Comparison of ENCODE assay signal across 13 cellular contexts in genomic region chr14:77746064-77746463, GRCh38. TPM values are rescaled to one million over a fixed set of nuclear protein-coding genes. Genes with fewer than 3 reads are reported as not detected.
A peak's percentile ranks its signal among the peaks of the same experiment; 100 is the strongest.
DNase-seq lines count a peak whose midpoint lies in the region; ATAC-seq and TF ChIP-seq lines count a peak whose summit lies in the region.
"Had no signal": no experiment of that assay in that cellular context is flagged by ENCODE, and none has a peak within 500 bp of the region (broad histone marks: within the 10 kb centered on the region; RNA-seq: fewer than 3 reads in every experiment).

No MANE protein-coding gene starts in this region.

- H3K27me3 ChIP-seq in colonic mucosa (no peaks in the 10 kb centered on the region), gastrocnemius medialis (no peaks in the 10 kb centered on the region)
- H3K27me3 ChIP-seq: BLaER1 treated with 17β-estradiol and CSF1 and Interleukin-3, amounts not matched to agents 10 nM and 100 nM had no signal

- H3K36me3 ChIP-seq in colonic mucosa (peaks cover 11% of the 10 kb centered on the region), gastrocnemius medialis (peaks cover 0 to 45% of the 10 kb centered on the region in 2 donors)

- intact Hi-C loops in colonic mucosa (cut with DNase I) (no loop called here), gastrocnemius medialis (cut with DNase I; ENCODE audit: low total_unique reads) (no loop called here)

- H3K4me3 Mint-ChIP-seq in activated T-helper 17 cell treated with anti-CD3 and anti-CD28 coated beads, Interleukin-2, amount 50 U/mL, for 72 hours: no peak overlapping the region
- H3K4me3 Mint-ChIP-seq in stimulated activated effector memory CD8-positive, alpha-beta T cell treated with anti-CD3 and anti-CD28 coated beads, Interleukin-12 subunit alpha, Interleukin-12 subunit beta, amount 100 ng/mL, for 72 hours: no peak overlapping the region

- ATAC-seq in activated T-helper 17 cell treated with anti-CD3 and anti-CD28 coated beads, Interleukin-2, amount 50 U/mL, for 72 hours (replicated peaks): no peak
- no peak for ATAC-seq in stimulated activated effector memory CD8-positive, alpha-beta T cell treated with anti-CD3 and anti-CD28 coated beads, Interleukin-12 subunit alpha, Interleukin-12 subunit beta, amount 100 ng/mL, for 72 hours
- ATAC-seq in omental fat pad (ENCODE audit: low FRiP score): no peak
- ATAC-seq in gastrocnemius medialis: no peak

- H3K4me3 ChIP-seq in LNCaP clone FGC (ENCODE audit: low read depth, low read length) (no peak overlapping the region), colonic mucosa (no peak overlapping the region), gastrocnemius medialis (no peak overlapping the region)
- H3K4me3 ChIP-seq: BLaER1 treated with 17β-estradiol and CSF1 and Interleukin-3, amounts not matched to agents 10 nM and 100 nM; HAP-1 had no signal

- TF ChIP-seq CTCF in LNCaP clone FGC (IDR thresholded peaks at IDR 0.05; ENCODE audit: control insufficient read depth, extremely low read depth, insufficient read depth) (no peak), omental fat pad (IDR thresholded peaks at IDR 0.05) (no peak), colonic mucosa (IDR thresholded peaks at IDR 0.05) (no peak), gastrocnemius medialis (IDR thresholded peaks at IDR 0.05 in 4 of 5, conservative IDR thresholded peaks at IDR 0.05 in 1 of 5) (no peak)

- H3K9me3 ChIP-seq in colonic mucosa (no peaks in the 10 kb centered on the region), gastrocnemius medialis (no peaks in the 10 kb centered on the region)
- H3K9me3 ChIP-seq: HAP-1 had no signal

- in situ Hi-C loops in gastrocnemius medialis (cut with MboI; ENCODE audit: low sequenced_read_pairs in 4 of 4): no loop called here

- peak overlapping the region; percentile 16 for H3K27ac Mint-ChIP-seq in activated T-helper 17 cell treated with anti-CD3 and anti-CD28 coated beads, Interleukin-2, amount 50 U/mL, for 72 hours
- peak overlapping the region; percentile 27 for H3K27ac Mint-ChIP-seq in stimulated activated effector memory CD8-positive, alpha-beta T cell treated with anti-CD3 and anti-CD28 coated beads, Interleukin-12 subunit alpha, Interleukin-12 subunit beta, amount 100 ng/mL, for 72 hours

- H3K27ac ChIP-seq in colonic mucosa (no peak overlapping the region), gastrocnemius medialis (no peak overlapping the region)
- H3K27ac ChIP-seq: BLaER1 treated with 17β-estradiol and CSF1 and Interleukin-3, amounts not matched to agents 10 nM and 100 nM had no signal

- H3K9me3 Mint-ChIP-seq in activated T-helper 17 cell treated with anti-CD3 and anti-CD28 coated beads, Interleukin-2, amount 50 U/mL, for 72 hours: no peaks in the 10 kb centered on the region
- H3K9me3 Mint-ChIP-seq in stimulated activated effector memory CD8-positive, alpha-beta T cell treated with anti-CD3 and anti-CD28 coated beads, Interleukin-12 subunit alpha, Interleukin-12 subunit beta, amount 100 ng/mL, for 72 hours: no peaks in the 10 kb centered on the region

- H3K27me3 Mint-ChIP-seq in activated T-helper 17 cell treated with anti-CD3 and anti-CD28 coated beads, Interleukin-2, amount 50 U/mL, for 72 hours: no peaks in the 10 kb centered on the region

- DNase-seq in NCI-H1417 (lab: John Stamatoyannopoulos, UW) (peak in 2 of 3 experiments; percentile 23 to 55), NCI-H1417 treated with DMSO at 0.1 percent for 48 hours (lab: John Stamatoyannopoulos, UW) (no peak), LNCaP clone FGC (ENCODE audit: low read depth) (peak; percentile 63), omental fat pad (ENCODE audit: low spot score) (no peak), colonic mucosa (no peak), gastrocnemius medialis (no peak)
- DNase-seq in stimulated activated effector memory CD8-positive, alpha-beta T cell treated with anti-CD3 and anti-CD28 coated beads, Interleukin-12 subunit alpha, Interleukin-12 subunit beta, amount 100 ng/mL, for 72 hours (ENCODE audit: low spot score in 2 of 2): no peak
- DNase-seq: DMS 273 treated with DMSO at 0.1 percent for 48 hours, IMR-90, NCI-H1105 treated with DMSO at 0.1 percent for 48 hours had no signal

- peaks cover 98% of the 10 kb centered on the region for H3K36me3 Mint-ChIP-seq in activated T-helper 17 cell treated with anti-CD3 and anti-CD28 coated beads, Interleukin-2, amount 50 U/mL, for 72 hours (ENCODE audit: low read depth)
- peaks cover 100% of the 10 kb centered on the region for H3K36me3 Mint-ChIP-seq in stimulated activated effector memory CD8-positive, alpha-beta T cell treated with anti-CD3 and anti-CD28 coated beads, Interleukin-12 subunit alpha, Interleukin-12 subunit beta, amount 100 ng/mL, for 72 hours

- H3K9ac ChIP-seq in colonic mucosa (ENCODE audit: low read depth in 2 of 2, low read length in 2 of 2): no peak overlapping the region
- H3K9ac ChIP-seq: BLaER1 treated with 17β-estradiol and CSF1 and Interleukin-3, amounts not matched to agents 10 nM and 100 nM had no signal

- no peaks in the 10 kb centered on the region for H3K4me1 ChIP-seq in colonic mucosa
- H3K4me1 ChIP-seq in gastrocnemius medialis: peaks cover 0 to 7% of the 10 kb centered on the region in 2 donors
- H3K4me1 ChIP-seq: BLaER1 treated with 17β-estradiol and CSF1 and Interleukin-3, amounts not matched to agents 10 nM and 100 nM; HAP-1 had no signal

- TF ChIP-seq POLR2A in gastrocnemius medialis (IDR thresholded peaks at IDR 0.05): no peak

- peaks cover 29% of the 10 kb centered on the region for H3K4me1 Mint-ChIP-seq in activated T-helper 17 cell treated with anti-CD3 and anti-CD28 coated beads, Interleukin-2, amount 50 U/mL, for 72 hours
- H3K4me1 Mint-ChIP-seq in stimulated activated effector memory CD8-positive, alpha-beta T cell treated with anti-CD3 and anti-CD28 coated beads, Interleukin-12 subunit alpha, Interleukin-12 subunit beta, amount 100 ng/mL, for 72 hours: peaks cover 17% of the 10 kb centered on the region

RNA-seq across cellular contexts. Expression of gene SNW1, which starts 14.9 kb away (rescaled TPM):
- 100 to 1,000 TPM; 106 to 108 TPM for total RNA-seq in activated T-helper 17 cell treated with anti-CD3 and anti-CD28 coated beads, Interleukin-2, amount 50 U/mL, for 72 hours
- total RNA-seq in omental fat pad: 10 to 100 TPM; 39.3 to 71.7 (median 51.0) TPM
- 10 to 100 TPM; 69.6 to 81.9 TPM for total RNA-seq in colonic mucosa
- 10 to 100 TPM; 47.1 to 59.7 (median 54.4) TPM for total RNA-seq in gastrocnemius medialis

RNA-seq across cellular contexts. Expression of gene SLIRP, which starts 38.2 kb away (rescaled TPM):
- 100 to 1,000 TPM in 1 of 2 donors, 10 to 100 TPM in 1; 46.5 to 140 TPM for total RNA-seq in activated T-helper 17 cell treated with anti-CD3 and anti-CD28 coated beads, Interleukin-2, amount 50 U/mL, for 72 hours
- 100 to 1,000 TPM; 117 to 155 (median 140) TPM for total RNA-seq in omental fat pad
- 100 to 1,000 TPM; 107 to 194 TPM for total RNA-seq in colonic mucosa
- total RNA-seq in gastrocnemius medialis: 100 to 1,000 TPM; 293 to 550 (median 332) TPM

RNA-seq across cellular contexts. Expression of gene ALKBH1, which starts 38.2 kb away (rescaled TPM):
- total RNA-seq in activated T-helper 17 cell treated with anti-CD3 and anti-CD28 coated beads, Interleukin-2, amount 50 U/mL, for 72 hours: 10 to 100 TPM; 13.2 to 19.8 TPM
- total RNA-seq in omental fat pad: 10 to 100 TPM in 3 of 4 donors, 1 to 10 TPM in 1; 6.9 to 13.6 (median 10.6) TPM
- 10 to 100 TPM; 11.5 to 13.3 TPM for total RNA-seq in colonic mucosa
- 10 to 100 TPM; 12.2 to 16.2 (median 13.6) TPM for total RNA-seq in gastrocnemius medialis

RNA-seq across cellular contexts. Expression of gene ADCK1, which starts 53.8 kb away (rescaled TPM):
- total RNA-seq in activated T-helper 17 cell treated with anti-CD3 and anti-CD28 coated beads, Interleukin-2, amount 50 U/mL, for 72 hours: 1 to 10 TPM; 2.0 to 2.1 TPM
- 10 to 100 TPM in 1 of 4 donors, 1 to 10 TPM in 3; 4.2 to 10.7 (median 6.2) TPM for total RNA-seq in omental fat pad
- total RNA-seq in colonic mucosa: 10 to 100 TPM in 1 of 2 donors, 1 to 10 TPM in 1; 7.4 to 12.1 TPM
- total RNA-seq in gastrocnemius medialis: 10 to 100 TPM in 1 of 4 donors, 1 to 10 TPM in 3; 3.5 to 11.0 (median 5.5) TPM

Comparison
In these comparisons a context has a peak if more than half of its experiments do, and no peak if none do; other contexts are left out.
1. DNase-seq: peak in NCI-H1417 (2 of 3) and LNCaP clone FGC (single experiment); none in NCI-H1417 treated with DMSO at 0.1 percent for 48 hours (single experiment), stimulated activated effector memory CD8-positive, alpha-beta T cell treated with anti-CD3 and anti-CD28 coated beads, Interleukin-12 subunit alpha, Interleukin-12 subunit beta, amount 100 ng/mL, for 72 hours (0 of 2), omental fat pad (single experiment), colonic mucosa (single experiment) and gastrocnemius medialis (0 of 2).